39 cellular contexts compared by ENCODE assay signal in the genomic region with DNA sequence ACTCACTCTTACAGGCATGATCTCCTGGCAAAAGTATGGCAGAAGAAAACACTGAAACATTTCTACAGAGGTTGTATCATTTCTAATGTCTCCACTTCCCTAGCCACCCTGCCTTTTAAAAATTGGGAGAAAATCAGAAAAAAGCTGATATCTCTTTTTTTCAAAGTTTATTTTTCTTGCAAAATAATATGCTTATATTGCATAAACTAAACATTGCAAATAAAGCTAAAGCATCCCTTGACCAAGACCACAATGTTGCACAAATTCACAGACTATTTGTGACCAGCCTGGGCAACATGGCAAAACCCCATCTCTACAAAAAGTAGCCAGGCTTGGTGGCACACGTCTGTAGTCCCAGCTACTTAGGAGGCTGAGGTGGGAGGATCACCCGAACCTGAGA.
"Had no signal": no experiment of that assay in that cellular context is flagged by ENCODE, and none has a peak within 500 bp of the region (broad histone marks: within the 10 kb centered on the region; RNA-seq: fewer than 3 reads in every experiment).

No MANE protein-coding gene starts in this region.

- H3K4me3 ChIP-seq: adrenal gland, ascending aorta, body of pancreas, breast epithelium, cardiac muscle cell had no signal

- DNase-seq: activated effector memory CD4-positive, alpha-beta T cell treated with anti-CD3 and anti-CD28 coated beads, Interleukin-2, amount 50 U/mL, for 16 hours; activated effector memory CD4-positive, alpha-beta T cell treated with Interleukin-2 at 50 U/mL for 16 hours; activated gamma-delta T cell; activated gamma-delta T cell treated with Interleukin-2 at 50 U/mL for 16 hours; activated naive CD4-positive, alpha-beta T cell; activated naive CD4-positive, alpha-beta T cell treated with anti-CD3 and anti-CD28 coated beads for 36 hours; activated naive CD4-positive, alpha-beta T cell treated with anti-CD3 and anti-CD28 coated beads, Interleukin-2, amount 10 ng/mL, durations not matched to agents 7 days and 5 days; activated naive CD4-positive, alpha-beta T cell treated with anti-CD3 and anti-CD28 coated beads, Interleukin-2, amount 50 U/mL, for 16 hours; activated naive CD4-positive, alpha-beta T cell treated with Interleukin-2 at 50 U/mL for 16 hours; activated naive CD8-positive, alpha-beta T cell treated with anti-CD3 and anti-CD28 coated beads for 36 hours; activated naive CD8-positive, alpha-beta T cell treated with anti-CD3 and anti-CD28 coated beads, Interleukin-2, amount 10 ng/mL, durations not matched to agents 7 days and 5 days; activated naive CD8-positive, alpha-beta T cell treated with anti-CD3 and anti-CD28 coated beads, Interleukin-2, amount 50 U/mL, for 24 hours; activated T-cell treated with anti-CD3 and anti-CD28 coated beads, Interleukin-2, amount 50 U/mL, for 24 hours; activated T-cell treated with anti-CD3 and anti-CD28 coated beads, Interleukin-2, amount 50 U/mL, for 4 hours; activated T-cell treated with anti-CD3 and anti-CD28 coated beads, Interleukin-2, amount 50 U/mL, for 48 hours; activated T-cell treated with anti-CD3 and anti-CD28 coated beads, Interleukin-2, amount 50 U/mL, for 72 hours; adrenal gland; amniotic stem cell; amygdala; anterior cingulate cortex; aorta; body of pancreas; brain microvascular endothelial cell; caudate nucleus; central memory CD4-positive, alpha-beta T cell; cerebellar nuclear complex had no signal

- H3K9me3 ChIP-seq: adrenal gland, ascending aorta, body of pancreas, breast epithelium had no signal

- H3K4me1 Mint-ChIP-seq: activated naive CD4-positive, alpha-beta T cell treated with anti-CD3 and anti-CD28 coated beads, Interleukin-2, amount 10 ng/mL, durations not matched to agents 7 days and 5 days; activated naive CD4-positive, alpha-beta T cell treated with anti-CD3 and anti-CD28 coated beads, Interleukin-2, amount 50 U/mL, for 24 hours; activated naive CD8-positive, alpha-beta T cell treated with anti-CD3 and anti-CD28 coated beads for 36 hours; activated naive CD8-positive, alpha-beta T cell treated with anti-CD3 and anti-CD28 coated beads, Interleukin-2, amount 10 ng/mL, durations not matched to agents 7 days and 5 days; activated naive CD8-positive, alpha-beta T cell treated with anti-CD3 and anti-CD28 coated beads, Interleukin-2, amount 50 U/mL, for 24 hours; activated T-helper 17 cell treated with anti-CD3 and anti-CD28 coated beads, Interleukin-2, amount 50 U/mL, for 72 hours; central memory CD8-positive, alpha-beta T cell had no signal

- H3K27ac Mint-ChIP-seq: activated naive CD4-positive, alpha-beta T cell treated with anti-CD3 and anti-CD28 coated beads for 36 hours; activated naive CD4-positive, alpha-beta T cell treated with anti-CD3 and anti-CD28 coated beads, Interleukin-2, amount 10 ng/mL, durations not matched to agents 7 days and 5 days; activated naive CD4-positive, alpha-beta T cell treated with anti-CD3 and anti-CD28 coated beads, Interleukin-2, amount 50 U/mL, for 24 hours; activated naive CD4-positive, alpha-beta T cell treated with anti-CD3 and anti-CD28 coated beads, Interleukin-2, amount 50 U/mL, for 72 hours; activated naive CD8-positive, alpha-beta T cell; activated naive CD8-positive, alpha-beta T cell treated with anti-CD3 and anti-CD28 coated beads for 36 hours; activated naive CD8-positive, alpha-beta T cell treated with anti-CD3 and anti-CD28 coated beads, Interleukin-2, amount 10 ng/mL, durations not matched to agents 7 days and 5 days; activated naive CD8-positive, alpha-beta T cell treated with anti-CD3 and anti-CD28 coated beads, Interleukin-2, amount 50 U/mL, for 24 hours; activated T-cell treated with anti-CD3 and anti-CD28 coated beads, Interleukin-2, amount 50 U/mL, for 24 hours; activated T-cell treated with anti-CD3 and anti-CD28 coated beads, Interleukin-2, amount 50 U/mL, for 72 hours; activated T-helper 1 cell treated with anti-CD3 and anti-CD28 coated beads, Interleukin-12 subunit alpha, Interleukin-12 subunit beta, Interleukin-2, Interleukin-4 antibody, amounts not matched to agents 30 ng/mL and 10 ng/mL and 1 ng/mL, durations not matched to agents 14 hours and 24 hours and 36 hours; activated T-helper 17 cell treated with anti-CD3 and anti-CD28 coated beads, Interleukin-2, amount 50 U/mL, for 72 hours; activated T-helper 2 cell treated with anti-CD3 and anti-CD28 coated beads, Interferon-gamma antibody, Interleukin-2, Interleukin-4, amounts not matched to agents 10 μg/mL and 5 μg/mL and 100 μg/mL, durations not matched to agents 14 hours and 24 hours and 36 hours; brain had no signal

- ATAC-seq: activated naive CD4-positive, alpha-beta T cell treated with anti-CD3 and anti-CD28 coated beads, Interleukin-2, amount 50 U/mL, for 72 hours; activated naive CD8-positive, alpha-beta T cell treated with anti-CD3 and anti-CD28 coated beads, Interleukin-2, amount 50 U/mL, for 24 hours; activated T-cell treated with anti-CD3 and anti-CD28 coated beads, Interleukin-2, amount 50 U/mL, for 4 hours; activated T-cell treated with anti-CD3 and anti-CD28 coated beads, Interleukin-2, amount 50 U/mL, for 72 hours; activated T-helper 17 cell treated with anti-CD3 and anti-CD28 coated beads, Interleukin-2, amount 50 U/mL, for 72 hours; body of pancreas had no signal

- H3K4me3 Mint-ChIP-seq: activated naive CD4-positive, alpha-beta T cell treated with anti-CD3 and anti-CD28 coated beads for 36 hours; activated naive CD4-positive, alpha-beta T cell treated with anti-CD3 and anti-CD28 coated beads, Interleukin-2, amount 10 ng/mL, durations not matched to agents 7 days and 5 days; activated naive CD4-positive, alpha-beta T cell treated with anti-CD3 and anti-CD28 coated beads, Interleukin-2, amount 50 U/mL, for 24 hours; activated naive CD8-positive, alpha-beta T cell; activated naive CD8-positive, alpha-beta T cell treated with anti-CD3 and anti-CD28 coated beads for 36 hours; activated naive CD8-positive, alpha-beta T cell treated with anti-CD3 and anti-CD28 coated beads, Interleukin-2, amount 10 ng/mL, durations not matched to agents 7 days and 5 days; activated naive CD8-positive, alpha-beta T cell treated with anti-CD3 and anti-CD28 coated beads, Interleukin-2, amount 50 U/mL, for 24 hours; activated T-cell treated with anti-CD3 and anti-CD28 coated beads, Interleukin-2, amount 50 U/mL, for 24 hours; activated T-cell treated with anti-CD3 and anti-CD28 coated beads, Interleukin-2, amount 50 U/mL, for 4 hours; activated T-cell treated with anti-CD3 and anti-CD28 coated beads, Interleukin-2, amount 50 U/mL, for 72 hours; activated T-helper 1 cell treated with anti-CD3 and anti-CD28 coated beads, Interleukin-12 subunit alpha, Interleukin-12 subunit beta, Interleukin-2, Interleukin-4 antibody, amounts not matched to agents 30 ng/mL and 10 ng/mL and 1 ng/mL, durations not matched to agents 14 hours and 24 hours and 36 hours; activated T-helper 17 cell treated with anti-CD3 and anti-CD28 coated beads, Interleukin-2, amount 50 U/mL, for 72 hours; brain; central memory CD8-positive, alpha-beta T cell had no signal

- H3K36me3 ChIP-seq: adrenal gland, ascending aorta, brain microvascular endothelial cell, breast epithelium, cardiac muscle cell had no signal

- H3K4me1 ChIP-seq: adrenal gland, ascending aorta, body of pancreas, breast epithelium had no signal

- H3K27ac ChIP-seq: adrenal gland, ascending aorta, body of pancreas, brain microvascular endothelial cell, breast epithelium, cardiac muscle cell had no signal

- FAIRE-seq: astrocyte, bronchial epithelial cell had no signal

- H3K27me3 Mint-ChIP-seq: activated naive CD4-positive, alpha-beta T cell treated with anti-CD3 and anti-CD28 coated beads, Interleukin-2, amount 10 ng/mL, durations not matched to agents 7 days and 5 days; activated naive CD4-positive, alpha-beta T cell treated with anti-CD3 and anti-CD28 coated beads, Interleukin-2, amount 50 U/mL, for 24 hours; activated naive CD8-positive, alpha-beta T cell; activated naive CD8-positive, alpha-beta T cell treated with anti-CD3 and anti-CD28 coated beads for 36 hours; activated naive CD8-positive, alpha-beta T cell treated with anti-CD3 and anti-CD28 coated beads, Interleukin-2, amount 10 ng/mL, durations not matched to agents 7 days and 5 days; activated naive CD8-positive, alpha-beta T cell treated with anti-CD3 and anti-CD28 coated beads, Interleukin-2, amount 50 U/mL, for 24 hours; activated T-cell treated with anti-CD3 and anti-CD28 coated beads, Interleukin-2, amount 50 U/mL, for 24 hours; activated T-helper 17 cell treated with anti-CD3 and anti-CD28 coated beads, Interleukin-2, amount 50 U/mL, for 72 hours; brain; central memory CD8-positive, alpha-beta T cell had no signal

- H3K27me3 ChIP-seq: adrenal gland, ascending aorta, body of pancreas, brain microvascular endothelial cell, breast epithelium, cardiac muscle cell had no signal

- H3K9me3 Mint-ChIP-seq: activated T-cell treated with anti-CD3 and anti-CD28 coated beads, Interleukin-2, amount 50 U/mL, for 72 hours; brain had no signal

- H3K36me3 Mint-ChIP-seq: activated naive CD4-positive, alpha-beta T cell treated with anti-CD3 and anti-CD28 coated beads, Interleukin-2, amount 10 ng/mL, durations not matched to agents 7 days and 5 days; activated naive CD4-positive, alpha-beta T cell treated with anti-CD3 and anti-CD28 coated beads, Interleukin-2, amount 50 U/mL, for 24 hours; activated naive CD4-positive, alpha-beta T cell treated with anti-CD3 and anti-CD28 coated beads, Interleukin-2, amount 50 U/mL, for 72 hours; activated naive CD8-positive, alpha-beta T cell; activated naive CD8-positive, alpha-beta T cell treated with anti-CD3 and anti-CD28 coated beads for 36 hours; activated naive CD8-positive, alpha-beta T cell treated with anti-CD3 and anti-CD28 coated beads, Interleukin-2, amount 10 ng/mL, durations not matched to agents 7 days and 5 days; brain had no signal
